1 cellular context compared by ENCODE assay signal in the genomic region with DNA sequence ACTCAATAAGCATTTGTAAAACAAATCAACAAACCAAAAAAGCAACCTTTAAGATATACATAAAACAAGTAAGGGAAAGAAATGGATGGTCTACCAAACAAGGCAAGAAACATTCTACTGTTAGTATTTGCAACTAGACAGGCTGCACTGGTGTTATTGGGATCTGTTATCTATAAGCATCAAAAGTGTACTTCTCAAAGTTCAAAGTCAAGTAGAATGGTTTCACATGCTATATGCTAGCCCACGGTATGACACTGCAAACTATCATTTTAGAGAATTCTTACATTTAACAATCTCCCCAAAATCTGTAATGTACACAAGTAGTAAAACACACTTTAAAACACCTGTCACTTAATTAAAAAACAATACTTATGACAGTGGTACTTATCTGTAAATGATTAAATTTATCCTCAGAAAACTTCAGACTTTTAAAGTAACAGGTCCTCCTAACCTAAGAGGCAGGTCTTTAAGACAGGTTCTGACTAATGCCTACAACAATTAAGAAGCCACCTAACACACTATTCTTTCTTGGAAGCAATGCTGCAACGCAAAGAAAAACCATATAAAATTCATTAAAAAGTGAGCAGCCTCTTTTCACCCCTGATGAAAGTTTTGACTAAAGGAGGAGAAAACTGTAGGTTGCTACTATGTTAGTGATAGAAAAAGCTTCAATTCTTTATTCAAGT.
TF ChIP-seq lines count a peak whose summit lies in the region.

No MANE protein-coding gene starts in this region.

TF ChIP-seq in WTC11, 78 proteins besides CTCF, POLR2A, EP300 and RAD21:
- TF ChIP-seq, protein P1, sequence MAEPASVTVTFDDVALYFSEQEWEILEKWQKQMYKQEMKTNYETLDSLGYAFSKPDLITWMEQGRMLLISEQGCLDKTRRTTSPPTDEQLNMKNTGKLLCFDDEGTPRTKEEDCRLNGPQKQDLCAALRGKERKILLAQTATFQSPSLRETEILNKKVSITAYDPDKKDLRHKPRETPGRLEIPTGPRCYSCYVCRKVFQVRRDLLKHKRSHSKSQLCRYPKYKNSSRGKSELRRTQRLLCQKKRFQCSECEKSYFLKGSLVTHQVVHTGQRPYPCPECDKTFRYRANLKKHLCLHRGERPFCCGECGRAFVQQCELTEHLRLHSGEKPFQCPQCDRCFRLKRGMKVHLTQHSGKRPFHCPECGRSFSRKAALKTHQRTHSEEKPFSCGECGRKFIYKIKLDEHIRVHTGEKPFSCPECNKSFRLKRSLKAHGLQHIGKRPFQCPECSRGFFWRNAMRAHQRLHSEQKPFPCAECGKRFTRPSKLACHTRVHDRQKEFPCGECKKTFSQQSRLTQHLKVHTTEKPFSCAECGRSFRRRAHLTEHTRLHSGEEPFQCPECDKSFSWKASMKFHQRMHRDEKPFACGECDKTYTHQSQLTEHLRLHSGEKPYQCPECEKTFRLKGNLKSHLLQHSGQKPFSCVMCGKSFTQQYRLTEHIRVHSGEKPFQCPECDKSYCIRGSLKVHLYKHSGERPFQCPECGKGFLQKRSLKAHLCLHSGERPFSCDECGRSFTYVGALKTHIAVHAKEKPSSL (CRISPR knock-in tag; conservative IDR thresholded peaks at IDR 0.05), result no peak
- TF ChIP-seq MXD4 (CRISPR knock-in tag; IDR thresholded peaks at IDR 0.05; ENCODE audit: borderline replicate concordance) (no peak), TCF7 (CRISPR knock-in tag; IDR thresholded peaks at IDR 0.05; ENCODE audit: low read depth) (no peak), JAZF1 (CRISPR knock-in tag; IDR thresholded peaks at IDR 0.05) (no peak)
